ENCODE assay signal across 8 cellular contexts in genomic region chr1:144012168-144012733, GRCh38. TPM values are rescaled to one million over a fixed set of nuclear protein-coding genes. Genes with fewer than 3 reads are reported as not detected.
DNase-seq lines count a peak whose midpoint lies in the region; ATAC-seq, FAIRE-seq and TF ChIP-seq lines count a peak whose summit lies in the region.
"Not testable (repeated sequence)": the region's sequence is repeated elsewhere in the genome, so short reads cannot be mapped to it uniquely, and the experiment has no call there.

No MANE protein-coding gene starts in this region.

- not testable (repeated sequence) for DNase-seq in T-helper 17 cell, Right ventricle myocardium superior, pancreas

- H3K27me3 ChIP-seq in pancreas: not testable (repeated sequence)

- H3K4me1 ChIP-seq in pancreas: not testable (repeated sequence)

- H3K9me3 ChIP-seq in T-helper 17 cell (ENCODE audit: control insufficient read depth, low read length, poor library complexity, severe bottlenecking); pancreas: not testable (repeated sequence)

- H3K4me1 Mint-ChIP-seq in T-helper 17 cell: not testable (repeated sequence)

- intact Hi-C loops in Right ventricle myocardium superior (cut with DNase I); pancreas (cut with DNase I): not testable (repeated sequence)

- H3K27me3 Mint-ChIP-seq in T-helper 17 cell: not testable (repeated sequence)

- H3K36me3 Mint-ChIP-seq in T-helper 17 cell (ENCODE audit: low read depth): not testable (repeated sequence)

- H3K27ac Mint-ChIP-seq in T-helper 17 cell: not testable (repeated sequence)

- H3K4me3 Mint-ChIP-seq in T-helper 17 cell: not testable (repeated sequence)

- not testable (repeated sequence) for H3K27ac ChIP-seq in pancreas

- not testable (repeated sequence) for H3K4me3 ChIP-seq in pancreas

- FAIRE-seq in pancreas (lab: Jason Lieb, UNC): not testable (repeated sequence)

- H3K36me3 ChIP-seq in pancreas: not testable (repeated sequence)

- no CpG with 5 or more reads among the region's 4 CpGs for WGBS in pancreas, 2 donors

- not testable (repeated sequence) for TF ChIP-seq CTCF in pancreas (IDR thresholded peaks at IDR 0.05)

- peak; percentile 99 for ATAC-seq in GM18508 (IDR thresholded peaks at IDR 0.05; ENCODE audit: insufficient read depth, unreplicated experiment)
- ATAC-seq in GM19372 (IDR thresholded peaks at IDR 0.05; ENCODE audit: low read depth, unreplicated experiment): peak; percentile 100
- peak; percentile 99 for ATAC-seq in GM21619 (IDR thresholded peaks at IDR 0.05; ENCODE audit: unreplicated experiment)
- peak; percentile 97 for ATAC-seq in HG02938 (IDR thresholded peaks at IDR 0.05; ENCODE audit: unreplicated experiment)
- peak; percentile 96 for ATAC-seq in HG03280 (IDR thresholded peaks at IDR 0.05; ENCODE audit: unreplicated experiment)
- peak; percentile 84 for ATAC-seq in T-helper 17 cell
- ATAC-seq in Right ventricle myocardium superior (ENCODE audit: poor library complexity): peak; percentile 76
- peak in 3 of 4 donors; percentile 40 to 86 (median 77) for ATAC-seq in pancreas

RNA-seq across cellular contexts. Expression of gene FAM72C, which starts 40.5 kb away (rescaled TPM):
- total RNA-seq in T-helper 17 cell (under 1 TPM in 1 of 2 donors, not detected in 1; 0.30 TPM), Right ventricle myocardium superior (not detected), pancreas (under 1 TPM in 3 of 6 donors, not detected in 3; 0.06 to 0.16 (median 0.09) TPM)
- polyA plus RNA-seq in pancreas: not detected
